ENCODE assay signal across 2 cellular contexts in genomic region chr22:37374571-37374970, GRCh38.
TF ChIP-seq lines count a peak whose summit lies in the region.

No MANE protein-coding gene starts in this region.

TF ChIP-seq in HepG2, 621 proteins besides CTCF, POLR2A, EP300 and RAD21:
- TF ChIP-seq CREB1 (IDR thresholded peaks at IDR 0.05) (peak; percentile 66), CREB1 (CRISPR knock-in tag; IDR thresholded peaks at IDR 0.05) (no peak), CERS6 (CRISPR knock-in tag; IDR thresholded peaks at IDR 0.05) (no peak), KLF16 (CRISPR knock-in tag; IDR thresholded peaks at IDR 0.05) (no peak), HINFP (CRISPR knock-in tag; IDR thresholded peaks at IDR 0.05; ENCODE audit: low read depth) (no peak), MAFK (conservative IDR thresholded peaks at IDR 0.05 in 1 of 2, IDR thresholded peaks at IDR 0.05 in 1 of 2; ENCODE audit: low read length in 2 of 2) (no peak), CBFB (CRISPR knock-in tag; IDR thresholded peaks at IDR 0.05) (no peak)
TF ChIP-seq in HepG2: peak in this region for 1.

TF ChIP-seq in H1, 55 proteins besides CTCF, POLR2A, EP300 and RAD21:
- TF ChIP-seq EZH2 (IDR thresholded peaks at IDR 0.05; ENCODE audit: low read depth, low read length, severe bottlenecking) (no peak), RFX5 (IDR thresholded peaks at IDR 0.05; ENCODE audit: borderline replicate concordance, low read depth, low read length) (no peak), SUZ12 (IDR thresholded peaks at IDR 0.05; ENCODE audit: low read length) (no peak), SP1 (IDR thresholded peaks at IDR 0.05; ENCODE audit: low read depth, low read length) (no peak), ATF3 (IDR thresholded peaks at IDR 0.05; ENCODE audit: insufficient read depth, low read depth, low read length) (no peak), JUND (IDR thresholded peaks at IDR 0.05; ENCODE audit: low read length) (no peak), TAF1 (IDR thresholded peaks at IDR 0.05; ENCODE audit: low read depth, low read length) (no peak)
